In genomic region chr15:99504823-99505551, GRCh38 we compare ENCODE assay signal across 9 cellular contexts.
DNase-seq lines count a peak whose midpoint lies in the region; ATAC-seq, FAIRE-seq and TF ChIP-seq lines count a peak whose summit lies in the region.
"Had no signal": no experiment of that assay in that cellular context is flagged by ENCODE, and none has a peak within 500 bp of the region (broad histone marks: within the 10 kb centered on the region; RNA-seq: fewer than 3 reads in every experiment).

No MANE protein-coding gene starts in this region.

- no peaks in the 10 kb centered on the region for H3K36me3 Mint-ChIP-seq in T-helper 2 cell treated with Interferon-gamma antibody and Interleukin-4, amounts not matched to agents 5 μg/mL and 100 μg/mL, for 36 hours (ENCODE audit: low read depth)
- H3K36me3 Mint-ChIP-seq: activated naive CD8-positive, alpha-beta T cell had no signal

- H3K27me3 ChIP-seq in HepG2 (ENCODE audit: control insufficient read depth in 1 of 2, insufficient read depth in 2 of 2, low read length in 2 of 2) (peaks cover 2 to 13% of the 10 kb centered on the region in 2 experiments; a peak in 2 of 5 replicates), right lobe of liver (no peaks in the 10 kb centered on the region), osteoblast (ENCODE audit: insufficient read depth, low read length) (no peaks in the 10 kb centered on the region)

- H3K27me3 Mint-ChIP-seq in T-helper 2 cell treated with Interferon-gamma antibody and Interleukin-4, amounts not matched to agents 5 μg/mL and 100 μg/mL, for 36 hours (ENCODE audit: low read depth) = no peaks in the 10 kb centered on the region
- H3K27me3 Mint-ChIP-seq: activated naive CD8-positive, alpha-beta T cell had no signal

- POLR2A ChIA-PET in HepG2 (lab: Yijun Ruan, JAX) = interaction anchor here (0.5 kb wide), 1 partner anchor 149 kb away, joined by 3 read pairs; no protein-coding TSS in a partner anchor

- TF ChIP-seq EP300 in HepG2 (IDR thresholded peaks at IDR 0.05; ENCODE audit: low read depth in 2 of 2, low read length in 2 of 2) (no peak), HepG2 (CRISPR knock-in tag; IDR thresholded peaks at IDR 0.05; ENCODE audit: borderline replicate concordance) (no peak)

- peak; percentile 39; the same call in 1 of the 2 replicates for TF ChIP-seq CTCF in HepG2 (CRISPR knock-in tag; IDR thresholded peaks at IDR 0.05)
- no peak for TF ChIP-seq CTCF in right lobe of liver (IDR thresholded peaks at IDR 0.05)
- TF ChIP-seq CTCF in osteoblast (IDR thresholded peaks at IDR 0.05; ENCODE audit: extremely low read depth, low read depth, low read length) = no peak

- no peak for TF ChIP-seq RAD21 in HepG2 (CRISPR knock-in tag; IDR thresholded peaks at IDR 0.05)

- no peak for TF ChIP-seq POLR2A in HepG2 (IDR thresholded peaks at IDR 0.05; ENCODE audit: insufficient read depth in 1 of 2, low read depth in 2 of 2, low read length in 2 of 2)
- no peak for TF ChIP-seq POLR2A in right lobe of liver (IDR thresholded peaks at IDR 0.05)

- WGBS in HepG2 (ENCODE audit: low lambda C conversion rate) = 18% methylated on average over 8 of the region's 8 CpGs
- 56% methylated on average over 7 of the region's 8 CpGs for WGBS in right lobe of liver (ENCODE audit: insufficient coverage, low coverage, low lambda C conversion rate, missing lambda C conversion rate)

- H3K4me3 ChIP-seq in HepG2 (replicated peaks in 1 of 3; ENCODE audit: insufficient read depth in 1 of 3, low read depth in 2 of 3, low read length in 3 of 3) (no peak overlapping the region), right lobe of liver (no peak overlapping the region), osteoblast (ENCODE audit: insufficient read depth, low read length) (no peak overlapping the region)

- H4K20me1 ChIP-seq in HepG2 (ENCODE audit: insufficient read depth, low read length) (no peaks in the 10 kb centered on the region), osteoblast (ENCODE audit: insufficient read depth, low read length) (no peaks in the 10 kb centered on the region)

- H3K9me3 ChIP-seq in HepG2 (ENCODE audit: low read length) (no peaks in the 10 kb centered on the region), right lobe of liver (no peaks in the 10 kb centered on the region), osteoblast (ENCODE audit: low read depth, low read length) (no peaks in the 10 kb centered on the region)

- FAIRE-seq in HepG2 (lab: Jason Lieb, UNC) = no peak

- peaks cover 61% of the 10 kb centered on the region for H3K4me1 ChIP-seq in HepG2 (ENCODE audit: insufficient read depth, low read length)
- no peaks in the 10 kb centered on the region for H3K4me1 ChIP-seq in right lobe of liver
- peaks cover 19% of the 10 kb centered on the region for H3K4me1 ChIP-seq in osteoblast (ENCODE audit: insufficient read depth, low read length)

- peaks cover 50% of the 10 kb centered on the region for H3K4me1 Mint-ChIP-seq in T-helper 2 cell treated with Interferon-gamma antibody and Interleukin-4, amounts not matched to agents 5 μg/mL and 100 μg/mL, for 36 hours (ENCODE audit: low read depth)

- H3K4me2 ChIP-seq in HepG2 (ENCODE audit: low read depth, low read length) (no peak overlapping the region), osteoblast (ENCODE audit: insufficient read depth, low read length) (no peak overlapping the region)

- no peaks in the 10 kb centered on the region for H3K9me3 Mint-ChIP-seq in T-helper 2 cell treated with Interferon-gamma antibody and Interleukin-4, amounts not matched to agents 5 μg/mL and 100 μg/mL, for 36 hours

- CTCF ChIA-PET in HepG2 (lab: Yijun Ruan, JAX; ENCODE audit: low intra/inter-chr PET ratio, low total read pairs) = no interaction called here

- ATAC-seq in HepG2 = peak; percentile 43; the same call in 2 of the 3 replicates
- ATAC-seq in right lobe of liver = no peak
- peak; percentile 35 for ATAC-seq in HG02798 (IDR thresholded peaks at IDR 0.05; ENCODE audit: poor library complexity, unreplicated experiment)

- H3K79me2 ChIP-seq in HepG2 (ENCODE audit: insufficient read depth, low read length) (no peaks in the 10 kb centered on the region), osteoblast (ENCODE audit: insufficient read depth, low read length) (no peaks in the 10 kb centered on the region)

- H3K36me3 ChIP-seq in HepG2 (replicated peaks in 1 of 2; ENCODE audit: control insufficient read depth in 1 of 2, insufficient read depth in 2 of 2, low read length in 2 of 2) (no peaks in the 10 kb centered on the region), right lobe of liver (no peaks in the 10 kb centered on the region), osteoblast (ENCODE audit: insufficient read depth, low read length) (no peaks in the 10 kb centered on the region)

- H3K4me3 Mint-ChIP-seq in T-helper 2 cell treated with Interferon-gamma antibody and Interleukin-4, amounts not matched to agents 5 μg/mL and 100 μg/mL, for 36 hours = peak overlapping the region; percentile 63
- H3K4me3 Mint-ChIP-seq: activated naive CD8-positive, alpha-beta T cell had no signal

- H2AFZ ChIP-seq in HepG2 (ENCODE audit: low read length) (no peak overlapping the region), osteoblast (ENCODE audit: low read length) (no peak overlapping the region)

- no TSS peak for BruUV-seq in HepG2 (replicated peaks; lab: Mats Ljungman, UMichigan)

- peak overlapping the region; percentile 62 for H3K27ac Mint-ChIP-seq in T-helper 2 cell treated with Interferon-gamma antibody and Interleukin-4, amounts not matched to agents 5 μg/mL and 100 μg/mL, for 36 hours
- H3K27ac Mint-ChIP-seq: activated naive CD8-positive, alpha-beta T cell had no signal

- intact Hi-C loops in HepG2 (cut with micrococcal nuclease; ENCODE audit: unreplicated experiment) = loop anchor here (1.0 to 10.0 kb wide), 2 partner anchors 100 to 219 kb away; no protein-coding TSS in a partner anchor
- intact Hi-C loops in right lobe of liver (cut with DNase I) = no loop called here

- in situ Hi-C loops in HepG2 (cut with HindIII; ENCODE audit: extremely low pct_ligation_motif_present, low pct_unique_long_range_greater_than_20kb) = no loop called here

- H3K9ac ChIP-seq in HepG2 (ENCODE audit: insufficient read depth, low read depth, low read length) = no peak overlapping the region

- H3K27ac ChIP-seq in HepG2 (ENCODE audit: extremely low read length, insufficient read depth, low read length) = no peak overlapping the region
- H3K27ac ChIP-seq in right lobe of liver = no peak overlapping the region
- no peak overlapping the region for H3K27ac ChIP-seq in osteoblast (ENCODE audit: low read depth, low read length)

- DNase-seq in HepG2 (ENCODE audit: low spot score) (peak; percentile 25), right lobe of liver (no peak), renal cortical epithelial cell (ENCODE audit: low read depth) (peak; percentile 52), NCI-H2107 treated with DMSO at 0.1 percent for 48 hours (lab: John Stamatoyannopoulos, UW; ENCODE audit: unreplicated experiment) (no peak), NCI-H1105 treated with DMSO at 0.1 percent for 48 hours (lab: John Stamatoyannopoulos, UW) (no peak), osteoblast (ENCODE audit: insufficient read length, low spot score, missing footprints) (no peak)
- DNase-seq in T-helper 2 cell treated with Interferon-gamma antibody and Interleukin-4, amounts not matched to agents 5 μg/mL and 100 μg/mL, for 36 hours (ENCODE audit: low spot score) = peak; percentile 50

TF ChIP-seq in HepG2, 621 proteins besides CTCF, POLR2A, EP300 and RAD21 (continues in another document):
- no peak for TF ChIP-seq PRPF4 (IDR thresholded peaks at IDR 0.05; ENCODE audit: low read depth, low read length, poor library complexity, severe bottlenecking)
- TF ChIP-seq ZNF337 (CRISPR knock-in tag; IDR thresholded peaks at IDR 0.05; ENCODE audit: borderline replicate concordance, low read depth) = no peak
- no peak for TF ChIP-seq ZNF589 (CRISPR knock-in tag; conservative IDR thresholded peaks at IDR 0.05)
- no peak for TF ChIP-seq YEATS4 (CRISPR knock-in tag; IDR thresholded peaks at IDR 0.05; ENCODE audit: borderline replicate concordance)

Comparison
In these comparisons a context has a peak if more than half of its experiments do, and no peak if none do; other contexts are left out.
1. ATAC-seq: peak in HepG2 (single experiment) and HG02798 (single experiment); none in right lobe of liver (0 of 4).
2. DNase-seq: peak in HepG2 (single experiment), T-helper 2 cell treated with Interferon-gamma antibody and Interleukin-4, amounts not matched to agents 5 μg/mL and 100 μg/mL, for 36 hours (single experiment) and renal cortical epithelial cell (single experiment); none in right lobe of liver (0 of 3), NCI-H2107 treated with DMSO at 0.1 percent for 48 hours (single experiment), NCI-H1105 treated with DMSO at 0.1 percent for 48 hours (single experiment) and osteoblast (single experiment).